Comparison of ENCODE assay signal across 17 cellular contexts in the genomic region with DNA sequence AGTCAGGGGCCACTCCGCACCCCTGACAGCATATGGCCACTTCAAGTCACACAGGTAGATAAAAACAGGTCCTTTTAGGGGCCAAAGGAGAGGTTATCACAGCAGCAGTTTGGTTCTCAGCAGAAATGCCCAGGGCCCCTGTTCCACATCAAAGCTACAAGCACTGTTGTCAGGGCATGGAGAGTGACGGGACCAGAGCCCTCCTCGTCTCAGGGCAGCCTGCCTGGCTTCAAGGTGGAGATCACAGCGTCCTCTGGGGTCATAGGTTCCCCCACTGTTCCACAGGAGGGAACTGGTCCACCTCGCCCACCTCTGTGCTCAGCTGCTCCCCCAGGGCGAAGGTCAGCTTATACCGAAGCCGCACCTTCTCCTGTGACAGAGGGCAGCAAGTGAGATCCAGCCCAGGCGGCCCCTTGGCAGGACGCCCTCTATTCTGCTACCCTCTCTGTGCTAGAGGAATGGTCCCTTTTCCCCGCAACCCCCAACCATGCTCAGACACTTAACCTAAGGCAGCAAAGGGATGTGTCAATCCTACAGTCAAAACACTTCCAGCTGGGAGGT. TPM values are rescaled to one million over a fixed set of nuclear protein-coding genes. Genes with fewer than 3 reads are reported as not detected.
DNase-seq lines count a peak whose midpoint lies in the region; ATAC-seq, FAIRE-seq and TF ChIP-seq lines count a peak whose summit lies in the region.
"Had no signal": no experiment of that assay in that cellular context is flagged by ENCODE, and none has a peak within 500 bp of the region (broad histone marks: within the 10 kb centered on the region; RNA-seq: fewer than 3 reads in every experiment).

No MANE protein-coding gene starts in this region.

- BruUV-seq in endothelial cell of umbilical vein (replicated peaks; lab: Mats Ljungman, UMichigan) = TSS peak; percentile 30

- peaks cover 0 to 61% (median 10%) of the 10 kb centered on the region in 11 experiments; a peak in 12 of 22 replicates for H4K20me1 ChIP-seq in BLaER1 treated with 17β-estradiol and CSF1 and Interleukin-3, amounts not matched to agents 10 nM and 100 nM
- H4K20me1 ChIP-seq in endothelial cell of umbilical vein (replicated peaks; ENCODE audit: control insufficient read depth, extremely low read depth, insufficient read depth, low read length) = no peaks in the 10 kb centered on the region

- H3K36me3 ChIP-seq in BLaER1 treated with 17β-estradiol and CSF1 and Interleukin-3, amounts not matched to agents 10 nM and 100 nM = peaks cover 97 to 100% (median 99%) of the 10 kb centered on the region in 11 experiments
- H3K36me3 ChIP-seq in endothelial cell of umbilical vein (ENCODE audit: control insufficient read depth in 2 of 2, extremely low read depth in 1 of 2, insufficient read depth in 2 of 2, low read length in 2 of 2) = peaks cover 11 to 46% of the 10 kb centered on the region in 2 experiments

- no peaks in the 10 kb centered on the region for H3K9me3 ChIP-seq in BLaER1 treated with 17β-estradiol and CSF1 and Interleukin-3, amounts not matched to agents 10 nM and 100 nM (replicated peaks in 1 of 11)
- no peaks in the 10 kb centered on the region for H3K9me3 ChIP-seq in CD4-positive, alpha-beta T cell (ENCODE audit: control insufficient read depth, low read length)
- H3K9me3 ChIP-seq in T-helper 17 cell (ENCODE audit: control insufficient read depth, low read length, poor library complexity, severe bottlenecking) (no peaks in the 10 kb centered on the region), endothelial cell of umbilical vein (replicated peaks; ENCODE audit: control insufficient read depth, insufficient read depth, low read length) (no peaks in the 10 kb centered on the region)
- H3K9me3 ChIP-seq: adrenal gland, body of pancreas, heart right ventricle had no signal

- H3K9ac ChIP-seq in BLaER1 treated with 17β-estradiol and CSF1 and Interleukin-3, amounts not matched to agents 10 nM and 100 nM = peak overlapping the region in 10 of 11 experiments; percentile 10 to 71 (median 57); a peak in 18 of 22 replicates
- no peak overlapping the region for H3K9ac ChIP-seq in endothelial cell of umbilical vein (replicated peaks; ENCODE audit: extremely low read depth, insufficient read depth, low read length)

- no peaks in the 10 kb centered on the region for H3K27me3 Mint-ChIP-seq in CD4-positive, alpha-beta T cell
- no peaks in the 10 kb centered on the region for H3K27me3 Mint-ChIP-seq in T-helper 17 cell
- no peaks in the 10 kb centered on the region for H3K27me3 Mint-ChIP-seq in T-helper 2 cell treated with Interferon-gamma antibody and Interleukin-4, amounts not matched to agents 5 μg/mL and 100 μg/mL, for 36 hours (ENCODE audit: low read depth)
- H3K27me3 Mint-ChIP-seq: memory B cell; stimulated activated naive CD8-positive, alpha-beta T cell treated with anti-CD3 and anti-CD28 coated beads, Interleukin-15, amount 100 ng/mL, for 72 hours had no signal

- H3K9me3 Mint-ChIP-seq in CD4-positive, alpha-beta T cell = no peaks in the 10 kb centered on the region
- no peaks in the 10 kb centered on the region for H3K9me3 Mint-ChIP-seq in T-helper 2 cell treated with Interferon-gamma antibody and Interleukin-4, amounts not matched to agents 5 μg/mL and 100 μg/mL, for 36 hours
- H3K9me3 Mint-ChIP-seq: CD14-positive monocyte; memory B cell; stimulated activated naive CD8-positive, alpha-beta T cell treated with anti-CD3 and anti-CD28 coated beads, Interleukin-15, amount 100 ng/mL, for 72 hours had no signal

- H3K4me1 Mint-ChIP-seq in CD4-positive, alpha-beta T cell (ENCODE audit: low read depth) = peaks cover 13% of the 10 kb centered on the region
- H3K4me1 Mint-ChIP-seq in T-helper 17 cell = peaks cover 27% of the 10 kb centered on the region
- peaks cover 3% of the 10 kb centered on the region for H3K4me1 Mint-ChIP-seq in T-helper 2 cell treated with Interferon-gamma antibody and Interleukin-4, amounts not matched to agents 5 μg/mL and 100 μg/mL, for 36 hours (ENCODE audit: low read depth)

- H3K27ac Mint-ChIP-seq in CD4-positive, alpha-beta T cell = peak overlapping the region; percentile 68
- peak overlapping the region; percentile 96 for H3K27ac Mint-ChIP-seq in T-helper 17 cell
- no peak overlapping the region for H3K27ac Mint-ChIP-seq in T-helper 2 cell treated with Interferon-gamma antibody and Interleukin-4, amounts not matched to agents 5 μg/mL and 100 μg/mL, for 36 hours

- no peaks in the 10 kb centered on the region for H3K27me3 ChIP-seq in BLaER1 treated with 17β-estradiol and CSF1 and Interleukin-3, amounts not matched to agents 10 nM and 100 nM
- H3K27me3 ChIP-seq in CD4-positive, alpha-beta T cell (ENCODE audit: control insufficient read depth, insufficient read depth, low read length) = no peaks in the 10 kb centered on the region
- no peaks in the 10 kb centered on the region for H3K27me3 ChIP-seq in endothelial cell of umbilical vein (ENCODE audit: control insufficient read depth in 2 of 2, insufficient read depth in 2 of 2, low read length in 2 of 2)
- H3K27me3 ChIP-seq: adrenal gland, body of pancreas, foreskin keratinocyte, heart right ventricle had no signal

- H3K4me2 ChIP-seq in BLaER1 treated with 17β-estradiol and CSF1 and Interleukin-3, amounts not matched to agents 10 nM and 100 nM = peak overlapping the region in 9 of 11 experiments; percentile 6 to 73 (median 60); a peak in 16 of 22 replicates
- no peak overlapping the region for H3K4me2 ChIP-seq in endothelial cell of umbilical vein (ENCODE audit: insufficient read depth, low read length)

- H3K4me3 ChIP-seq in BLaER1 treated with 17β-estradiol and CSF1 and Interleukin-3, amounts not matched to agents 10 nM and 100 nM = no peak overlapping the region
- no peak overlapping the region for H3K4me3 ChIP-seq in endothelial cell of umbilical vein (replicated peaks in 1 of 3; ENCODE audit: insufficient read depth in 1 of 3, low read depth in 1 of 3, low read length in 3 of 3)
- H3K4me3 ChIP-seq: adrenal gland, body of pancreas, heart right ventricle had no signal

- H2AFZ ChIP-seq in endothelial cell of umbilical vein (ENCODE audit: low read depth, low read length) = no peak overlapping the region

- CTCF ChIA-PET in CD4-positive, alpha-beta T cell (lab: Charles Lee) = interaction anchor here (1.9 kb wide), 1 partner anchor 124 kb away, joined by 7 read pairs; no protein-coding TSS in a partner anchor
- CTCF ChIA-PET in endothelial cell of umbilical vein (lab: Charles Lee) = interaction anchor here (1.0 to 7.6 kb wide), 6 partner anchors 12 to 276 kb away, joined by 3 to 91 read pairs (median 26); a partner anchor contains a TSS

- intact Hi-C loops in CD4-positive, alpha-beta T cell (cut with DNase I, micrococcal nuclease) = loop anchor here (1.0 kb wide), 2 partner anchors 124 to 174 kb away; no protein-coding TSS in a partner anchor
- intact Hi-C loops in endothelial cell of umbilical vein (cut with micrococcal nuclease) = no loop called here

- peaks cover 85% of the 10 kb centered on the region for H3K36me3 Mint-ChIP-seq in CD4-positive, alpha-beta T cell (ENCODE audit: low read depth)
- H3K36me3 Mint-ChIP-seq in T-helper 17 cell (ENCODE audit: low read depth) = peaks cover 7% of the 10 kb centered on the region
- H3K36me3 Mint-ChIP-seq in T-helper 2 cell treated with Interferon-gamma antibody and Interleukin-4, amounts not matched to agents 5 μg/mL and 100 μg/mL, for 36 hours (ENCODE audit: low read depth) = peaks cover 58% of the 10 kb centered on the region

- no peaks in the 10 kb centered on the region for H3K9me1 ChIP-seq in endothelial cell of umbilical vein (replicated peaks; ENCODE audit: control insufficient read depth, extremely low read depth, insufficient read depth, low read length)

- dilution Hi-C loops in endothelial cell of umbilical vein (cut with MboI; ENCODE audit: extremely low pct_ligation_motif_present, low sequenced_read_pairs) = no loop called here

- H3K4me3 Mint-ChIP-seq in CD4-positive, alpha-beta T cell = no peak overlapping the region
- no peak overlapping the region for H3K4me3 Mint-ChIP-seq in T-helper 17 cell
- no peak overlapping the region for H3K4me3 Mint-ChIP-seq in T-helper 2 cell treated with Interferon-gamma antibody and Interleukin-4, amounts not matched to agents 5 μg/mL and 100 μg/mL, for 36 hours
- H3K4me3 Mint-ChIP-seq: CD14-positive monocyte; memory B cell; stimulated activated naive CD8-positive, alpha-beta T cell treated with anti-CD3 and anti-CD28 coated beads, Interleukin-15, amount 100 ng/mL, for 72 hours had no signal

- ATAC-seq in CD4-positive, alpha-beta T cell (ENCODE audit: poor library complexity) = no peak
- ATAC-seq in T-helper 17 cell (no peak), GM21723 (IDR thresholded peaks at IDR 0.05; ENCODE audit: unreplicated experiment) (no peak)

- POLR2A ChIA-PET in CD4-positive, alpha-beta T cell (lab: Charles Lee) = interaction anchor here (0.6 kb wide), 1 partner anchor 46 kb away, joined by 3 read pairs; no protein-coding TSS in a partner anchor
- POLR2A ChIA-PET in endothelial cell of umbilical vein (lab: Charles Lee) = no interaction called here

- peak overlapping the region in 8 of 11 experiments; percentile 46 to 84 (median 70); a peak in 16 of 22 replicates for H3K27ac ChIP-seq in BLaER1 treated with 17β-estradiol and CSF1 and Interleukin-3, amounts not matched to agents 10 nM and 100 nM
- no peak overlapping the region for H3K27ac ChIP-seq in CD4-positive, alpha-beta T cell (ENCODE audit: low read depth, low read length)
- H3K27ac ChIP-seq in endothelial cell of umbilical vein (ENCODE audit: insufficient read depth, low read depth, low read length) = no peak overlapping the region
- H3K27ac ChIP-seq: foreskin keratinocyte had no signal

- no peaks in the 10 kb centered on the region for H3K79me2 ChIP-seq in endothelial cell of umbilical vein (ENCODE audit: control insufficient read depth, insufficient read depth, low read length)

- H3K4me1 ChIP-seq in BLaER1 treated with 17β-estradiol and CSF1 and Interleukin-3, amounts not matched to agents 10 nM and 100 nM = peaks cover 25 to 59% (median 45%) of the 10 kb centered on the region in 10 experiments; a peak in 19 of 20 replicates
- no peaks in the 10 kb centered on the region for H3K4me1 ChIP-seq in endothelial cell of umbilical vein (ENCODE audit: control insufficient read depth, extremely low read depth, insufficient read depth, low read length)
- H3K4me1 ChIP-seq: adrenal gland, body of pancreas, foreskin keratinocyte had no signal

- no peak for TF ChIP-seq CTCF in CD4-positive, alpha-beta T cell (IDR thresholded peaks at IDR 0.05)
- TF ChIP-seq CTCF in endothelial cell of umbilical vein (IDR thresholded peaks at IDR 0.05; ENCODE audit: extremely low read depth in 1 of 2, insufficient read depth in 1 of 2, low read depth in 1 of 2, low read length in 2 of 2) = no peak

- no peak for TF ChIP-seq POLR2A in endothelial cell of umbilical vein (IDR thresholded peaks at IDR 0.05; ENCODE audit: low read depth, low read length)

- no peak for DNase-seq in CD4-positive, alpha-beta T cell
- no peak for DNase-seq in T-helper 17 cell
- DNase-seq in endothelial cell of umbilical vein (ENCODE audit: low read depth, low spot score) = no peak
- no peak for DNase-seq in T-helper 2 cell treated with Interferon-gamma antibody and Interleukin-4, amounts not matched to agents 5 μg/mL and 100 μg/mL, for 36 hours (ENCODE audit: low spot score)
- DNase-seq in pons (ENCODE audit: low spot score) = no peak
- DNase-seq in NCI-H526 treated with DMSO at 0.1 percent for 48 hours (lab: John Stamatoyannopoulos, UW) = no peak
- DNase-seq: NCI-H2029 had no signal

- no peak for FAIRE-seq in endothelial cell of umbilical vein (lab: Jason Lieb, UNC)
- FAIRE-seq: RCC 7860 had no signal

RNA-seq across cellular contexts. Expression of a gene that starts 23.3 kb away (rescaled TPM):
- total RNA-seq in CD4-positive, alpha-beta T cell = 10 to 100 TPM; 88.8 to 96.5 TPM
- total RNA-seq in T-helper 17 cell (10 to 100 TPM; 85.4 to 89.1 TPM), endothelial cell of umbilical vein (39.2 and 62.9 TPM in 2 replicates)
- 41.2 and 41.6 TPM in 2 replicates for polyA plus RNA-seq in endothelial cell of umbilical vein
- 23.6 and 24.8 TPM in 2 replicates for polyA plus RNA-seq in endothelial cell of umbilical vein (2011; cell fraction: cytosol; rRNA removed)
- 226 and 231 TPM in 2 replicates for polyA plus RNA-seq in endothelial cell of umbilical vein (2011; cell fraction: nucleus; rRNA removed)
- polyA plus RNA-seq in endothelial cell of umbilical vein (2012) = 34.2 and 34.6 TPM in 2 replicates
- 46.8 and 50.6 TPM in 2 replicates for polyA minus RNA-seq in endothelial cell of umbilical vein
- polyA minus RNA-seq in endothelial cell of umbilical vein (2011; cell fraction: cytosol; rRNA and poly(A)+ RNA removed) = 15.4 TPM
- polyA minus RNA-seq in endothelial cell of umbilical vein (2011; cell fraction: nucleus; rRNA and poly(A)+ RNA removed) = 43.3 and 47.6 TPM in 2 replicates

RNA-seq across cellular contexts. Expression of a gene that starts 23.6 kb away (rescaled TPM):
- total RNA-seq in CD4-positive, alpha-beta T cell = 10 to 100 TPM; 33.2 to 35.2 TPM
- total RNA-seq in T-helper 17 cell (10 to 100 TPM; 33.9 to 35.6 TPM), endothelial cell of umbilical vein (65.7 and 79.8 TPM in 2 replicates)
- 74.8 and 82.8 TPM in 2 replicates for polyA plus RNA-seq in endothelial cell of umbilical vein
- 95.3 and 99.5 TPM in 2 replicates for polyA plus RNA-seq in endothelial cell of umbilical vein (2011; cell fraction: cytosol; rRNA removed)
- polyA plus RNA-seq in endothelial cell of umbilical vein (2011; cell fraction: nucleus; rRNA removed) = 57.9 and 62.3 TPM in 2 replicates
- polyA plus RNA-seq in endothelial cell of umbilical vein (2012) = 87.1 and 104 TPM in 2 replicates
- polyA minus RNA-seq in endothelial cell of umbilical vein = 51.8 and 59.3 TPM in 2 replicates
- 43.8 TPM for polyA minus RNA-seq in endothelial cell of umbilical vein (2011; cell fraction: cytosol; rRNA and poly(A)+ RNA removed)
- polyA minus RNA-seq in endothelial cell of umbilical vein (2011; cell fraction: nucleus; rRNA and poly(A)+ RNA removed) = 25.1 and 31.3 TPM in 2 replicates

RNA-seq across cellular contexts. Expression of a gene that starts 32.6 kb away (rescaled TPM):
- 10 to 100 TPM; 84.7 to 89.2 TPM for total RNA-seq in CD4-positive, alpha-beta T cell
- 10 to 100 TPM; 75.0 to 75.3 TPM for total RNA-seq in T-helper 17 cell
- total RNA-seq in endothelial cell of umbilical vein = 98.3 and 105 TPM in 2 replicates
- 116 and 120 TPM in 2 replicates for polyA plus RNA-seq in endothelial cell of umbilical vein
- polyA plus RNA-seq in endothelial cell of umbilical vein (2011; cell fraction: cytosol; rRNA removed) = 76.5 and 96.6 TPM in 2 replicates
- 345 and 386 TPM in 2 replicates for polyA plus RNA-seq in endothelial cell of umbilical vein (2011; cell fraction: nucleus; rRNA removed)
- polyA plus RNA-seq in endothelial cell of umbilical vein (2012) = 63.7 and 73.8 TPM in 2 replicates
- 75.2 and 106 TPM in 2 replicates for polyA minus RNA-seq in endothelial cell of umbilical vein
- 50.6 TPM for polyA minus RNA-seq in endothelial cell of umbilical vein (2011; cell fraction: cytosol; rRNA and poly(A)+ RNA removed)
- 58.3 and 81.4 TPM in 2 replicates for polyA minus RNA-seq in endothelial cell of umbilical vein (2011; cell fraction: nucleus; rRNA and poly(A)+ RNA removed)

RNA-seq across cellular contexts. Expression of a gene that starts 32.9 kb away (rescaled TPM):
- total RNA-seq in CD4-positive, alpha-beta T cell = 10 to 100 TPM; 29.4 to 32.4 TPM
- total RNA-seq in T-helper 17 cell = 10 to 100 TPM; 27.0 to 35.0 TPM
- total RNA-seq in endothelial cell of umbilical vein = 12.3 and 12.4 TPM in 2 replicates
- polyA plus RNA-seq in endothelial cell of umbilical vein = 35.7 and 37.1 TPM in 2 replicates
- 26.2 and 30.3 TPM in 2 replicates for polyA plus RNA-seq in endothelial cell of umbilical vein (2011; cell fraction: cytosol; rRNA removed)
- polyA plus RNA-seq in endothelial cell of umbilical vein (2011; cell fraction: nucleus; rRNA removed) = 13.5 and 17.1 TPM in 2 replicates
- polyA plus RNA-seq in endothelial cell of umbilical vein (2012) = 18.4 and 18.8 TPM in 2 replicates
- 14.6 and 16.0 TPM in 2 replicates for polyA minus RNA-seq in endothelial cell of umbilical vein
- polyA minus RNA-seq in endothelial cell of umbilical vein (2011; cell fraction: cytosol; rRNA and poly(A)+ RNA removed) = 20.7 TPM
- polyA minus RNA-seq in endothelial cell of umbilical vein (2011; cell fraction: nucleus; rRNA and poly(A)+ RNA removed) = 3.0 and 4.1 TPM in 2 replicates

RNA-seq across cellular contexts. Expression of a gene that starts 51.1 kb away (rescaled TPM):
- 10 to 100 TPM; 11.1 to 12.0 TPM for total RNA-seq in CD4-positive, alpha-beta T cell
- total RNA-seq in T-helper 17 cell (10 to 100 TPM; 13.7 to 15.1 TPM), endothelial cell of umbilical vein (16.8 and 20.9 TPM in 2 replicates)
- polyA plus RNA-seq in endothelial cell of umbilical vein = 20.0 and 20.6 TPM in 2 replicates
- polyA plus RNA-seq in endothelial cell of umbilical vein (2011; cell fraction: cytosol; rRNA removed) = 19.2 TPM in 2 replicates
- 16.0 and 17.7 TPM in 2 replicates for polyA plus RNA-seq in endothelial cell of umbilical vein (2011; cell fraction: nucleus; rRNA removed)
- 17.9 and 24.1 TPM in 2 replicates for polyA plus RNA-seq in endothelial cell of umbilical vein (2012)
- polyA minus RNA-seq in endothelial cell of umbilical vein = 9.9 and 13.4 TPM in 2 replicates
- 35.7 TPM for polyA minus RNA-seq in endothelial cell of umbilical vein (2011; cell fraction: cytosol; rRNA and poly(A)+ RNA removed)
- polyA minus RNA-seq in endothelial cell of umbilical vein (2011; cell fraction: nucleus; rRNA and poly(A)+ RNA removed) = 3.7 and 6.2 TPM in 2 replicates

Comparison
In these comparisons a context has a peak if more than half of its experiments do, and no peak if none do; other contexts are left out.
1. H3K27ac ChIP-seq: peak in BLaER1 treated with 17β-estradiol and CSF1 and Interleukin-3, amounts not matched to agents 10 nM and 100 nM (8 of 11); none in CD4-positive, alpha-beta T cell (single experiment) and endothelial cell of umbilical vein (single experiment).